ENCODE assay signal across 1 cellular context in genomic region chr5:32444191-32444945, GRCh38.
A peak's percentile ranks its signal among the peaks of the same experiment; 100 is the strongest.
TF ChIP-seq lines count a peak whose summit lies in the region.

Gene ZFR, minus strand, starts transcription at chr5:32444740. Its CDS starts 82 bp downstream, at chr5:32444658.

TF ChIP-seq in WTC11, 78 proteins besides CTCF, POLR2A, EP300 and RAD21 (continued from another document):
- peak; percentile 81; the same call in 1 of the 2 replicates for TF ChIP-seq FOXP4 (CRISPR knock-in tag; IDR thresholded peaks at IDR 0.05)
- TF ChIP-seq ZNF425 (CRISPR knock-in tag; conservative IDR thresholded peaks at IDR 0.05) = no peak
- TF ChIP-seq SMAD4 (CRISPR knock-in tag; IDR thresholded peaks at IDR 0.05) = 0 out of 2 replicates have a peak, but pooled peaks have one; percentile 45
- TF ChIP-seq ZNF281 (CRISPR knock-in tag; IDR thresholded peaks at IDR 0.05) = no peak
- no peak for TF ChIP-seq ZNF671 (CRISPR knock-in tag; IDR thresholded peaks at IDR 0.05)
- TF ChIP-seq NR1H2 (CRISPR knock-in tag; IDR thresholded peaks at IDR 0.05) = no peak
- TF ChIP-seq USF1 (CRISPR knock-in tag; IDR thresholded peaks at IDR 0.05) = peak; percentile 22; the same call in 1 of the 2 replicates
- TF ChIP-seq SP1 (CRISPR knock-in tag; conservative IDR thresholded peaks at IDR 0.05) = peak; percentile 42; the same call in 1 of the 2 replicates
- no peak; the same call in 1 of the 2 replicates for TF ChIP-seq ZNF219 (CRISPR knock-in tag; IDR thresholded peaks at IDR 0.05; ENCODE audit: borderline replicate concordance)
- TF ChIP-seq PREB (CRISPR knock-in tag; IDR thresholded peaks at IDR 0.05; ENCODE audit: borderline replicate concordance) = peak; percentile 32; the same call in 1 of the 2 replicates
- TF ChIP-seq HMGA2 (CRISPR knock-in tag; IDR thresholded peaks at IDR 0.05) = no peak
- TF ChIP-seq FOXP1 (CRISPR knock-in tag; IDR thresholded peaks at IDR 0.05; ENCODE audit: borderline replicate concordance) = peak; percentile 78
- TF ChIP-seq CREM (CRISPR knock-in tag; IDR thresholded peaks at IDR 0.05) = peak; percentile 36; the same call in 1 of the 2 replicates
- peak; percentile 30; the same call in 1 of the 2 replicates for TF ChIP-seq NR2C2 (CRISPR knock-in tag; IDR thresholded peaks at IDR 0.05)
- no peak for TF ChIP-seq AFF4 (CRISPR knock-in tag; IDR thresholded peaks at IDR 0.05; ENCODE audit: borderline replicate concordance)
- peak; percentile 65; the same call in 1 of the 2 replicates for TF ChIP-seq ETV6 (CRISPR knock-in tag; IDR thresholded peaks at IDR 0.05)
- 0 out of 2 replicates have a peak, but pooled peaks have one; percentile 48 for TF ChIP-seq USF2 (CRISPR knock-in tag; IDR thresholded peaks at IDR 0.05)
